31 cellular contexts compared by ENCODE assay signal in the genomic region with DNA sequence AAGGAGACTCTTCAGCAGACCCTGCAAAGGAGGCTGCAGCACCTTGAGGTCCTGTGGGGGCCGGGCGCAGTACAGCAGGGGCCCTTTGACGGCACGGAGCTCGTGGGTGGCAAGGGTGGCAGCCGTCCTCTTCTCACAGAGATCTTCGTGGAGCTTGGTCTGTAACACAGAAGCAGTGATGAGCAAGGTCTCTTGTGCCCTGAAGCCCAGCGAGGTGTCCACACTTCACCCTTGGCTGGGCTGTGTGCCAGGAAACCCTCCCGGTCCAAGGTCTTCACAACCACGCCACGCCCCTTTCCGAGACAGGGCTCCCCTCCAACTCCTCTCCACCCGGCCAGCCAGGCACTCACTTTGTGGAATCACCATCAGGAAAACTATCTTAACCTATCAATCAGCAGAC. TPM values are rescaled to one million over a fixed set of nuclear protein-coding genes. Genes with fewer than 3 reads are reported as not detected.
DNase-seq lines count a peak whose midpoint lies in the region; ATAC-seq and TF ChIP-seq lines count a peak whose summit lies in the region.
"Had no signal": no experiment of that assay in that cellular context is flagged by ENCODE, and none has a peak within 500 bp of the region (broad histone marks: within the 10 kb centered on the region; RNA-seq: fewer than 3 reads in every experiment).

No MANE protein-coding gene starts in this region.

- H4K5ac ChIP-seq in H9 (ENCODE audit: insufficient read length, low read depth, low read length), result no peak overlapping the region

- intact Hi-C loops in lower lobe of right lung (cut with DNase I) (no loop called here), dorsolateral prefrontal cortex (cut with DNase I) (no loop called here), Calu3 (cut with micrococcal nuclease; ENCODE audit: unreplicated experiment) (no loop called here)

- peaks cover 70 to 100% (median 95%) of the 10 kb centered on the region in 11 experiments for H4K20me1 ChIP-seq in BLaER1 treated with 17β-estradiol and CSF1 and Interleukin-3, amounts not matched to agents 10 nM and 100 nM
- H4K20me1 ChIP-seq in H9 (ENCODE audit: control insufficient read depth, insufficient read depth, insufficient read length), result no peaks in the 10 kb centered on the region

- H3K27me3 ChIP-seq in BLaER1 treated with 17β-estradiol and CSF1 and Interleukin-3, amounts not matched to agents 10 nM and 100 nM, result peaks cover 0 to 10% (median 0%) of the 10 kb centered on the region in 11 experiments; a peak in 3 of 22 replicates
- no peaks in the 10 kb centered on the region for H3K27me3 ChIP-seq in H9 (ENCODE audit: insufficient read depth, low read length)
- no peaks in the 10 kb centered on the region for H3K27me3 ChIP-seq in lower lobe of right lung (ENCODE audit: low read depth)
- no peaks in the 10 kb centered on the region for H3K27me3 ChIP-seq in dorsolateral prefrontal cortex
- no peaks in the 10 kb centered on the region for H3K27me3 ChIP-seq in foreskin keratinocyte
- H3K27me3 ChIP-seq: heart right ventricle had no signal

- H3T11ph ChIP-seq in H9 (ENCODE audit: low read length), result no peak overlapping the region

- H3K4ac ChIP-seq in H9 (ENCODE audit: low read depth, low read length), result no peak overlapping the region

- peaks cover 57 to 82% (median 72%) of the 10 kb centered on the region in 11 experiments for H3K36me3 ChIP-seq in BLaER1 treated with 17β-estradiol and CSF1 and Interleukin-3, amounts not matched to agents 10 nM and 100 nM
- peaks cover 92% of the 10 kb centered on the region for H3K36me3 ChIP-seq in lower lobe of right lung

- no peak overlapping the region for H4K8ac ChIP-seq in H9 (replicated peaks; ENCODE audit: insufficient read length, low read depth, low read length)

- no peak overlapping the region for H2BK12ac ChIP-seq in H9 (ENCODE audit: insufficient read length, low read depth, low read length)

- no peak overlapping the region; a peak in 1 of 20 replicates for H3K4me3 ChIP-seq in BLaER1 treated with 17β-estradiol and CSF1 and Interleukin-3, amounts not matched to agents 10 nM and 100 nM
- H3K4me3 ChIP-seq in lower lobe of right lung (no peak overlapping the region), dorsolateral prefrontal cortex (no peak overlapping the region)
- H3K4me3 ChIP-seq: heart right ventricle had no signal

- H3K56ac ChIP-seq in H9 (ENCODE audit: insufficient read length, low read depth, low read length), result no peak overlapping the region

- CTCF ChIA-PET in Calu3 (lab: Charles Lee), result no interaction called here

- H3K4me3 Mint-ChIP-seq in H9 (peak overlapping the region in 1 of 2 experiments; percentile 14; a peak in 1 of 5 replicates), Calu3 (ENCODE audit: low read depth, unreplicated experiment) (no peak overlapping the region)
- no peak overlapping the region for H3K4me3 Mint-ChIP-seq in effector memory CD8-positive, alpha-beta T cell
- H3K4me3 Mint-ChIP-seq: activated CD4-positive, alpha-beta T cell treated with anti-CD3 and anti-CD28 coated beads, Interleukin-2, amount 10 ng/mL, durations not matched to agents 24 days and 14 days; activated CD8-positive, alpha-beta memory T cell treated with anti-CD3 and anti-CD28 coated beads, Interleukin-2, amount 10 ng/mL, durations not matched to agents 7 days and 5 days; activated T-helper 1 cell treated with anti-CD3 and anti-CD28 coated beads, Interleukin-12 subunit alpha, Interleukin-12 subunit beta, Interleukin-2, Interleukin-4 antibody, amounts not matched to agents 30 ng/mL and 10 ng/mL and 1 ng/mL, durations not matched to agents 14 hours and 24 hours and 36 hours; HFFc6; mesothelial cell of epicardium; naive thymus-derived CD8-positive, alpha-beta T cell; T-helper 2 cell treated with Interferon-gamma antibody and Interleukin-4, amounts not matched to agents 5 μg/mL and 100 μg/mL, for 36 hours had no signal

- peaks cover 3% of the 10 kb centered on the region; the same call in 1 of the 2 replicates for H3K79me2 ChIP-seq in H9 (ENCODE audit: insufficient read depth, low read length)

- H3K14ac ChIP-seq in H9 (ENCODE audit: insufficient read depth, low read length), result no peak overlapping the region

- H3K36me3 Mint-ChIP-seq in H9 (ENCODE audit: insufficient read depth in 1 of 3, low read depth in 3 of 3) (peaks cover 66 to 79% (median 74%) of the 10 kb centered on the region in 3 experiments), Calu3 (ENCODE audit: insufficient read depth, unreplicated experiment) (peaks cover 37% of the 10 kb centered on the region)
- H3K36me3 Mint-ChIP-seq in effector memory CD8-positive, alpha-beta T cell (ENCODE audit: insufficient read depth), result peaks cover 84% of the 10 kb centered on the region

- no peak for DNase-seq in H9
- DNase-seq in effector memory CD8-positive, alpha-beta T cell, result no peak
- DNase-seq in lower lobe of right lung, result peak; percentile 36
- no peak for DNase-seq in dorsolateral prefrontal cortex
- DNase-seq in Calu3, result no peak
- no peak for DNase-seq in NCI-H187 (lab: John Stamatoyannopoulos, UW)
- no peak for DNase-seq in foreskin keratinocyte
- DNase-seq: ACHN; activated CD4-positive, alpha-beta T cell treated with anti-CD3 and anti-CD28 coated beads, Interleukin-2, amount 10 ng/mL, durations not matched to agents 24 days and 14 days; activated CD8-positive, alpha-beta memory T cell treated with anti-CD3 and anti-CD28 coated beads, Interleukin-2, amount 10 ng/mL, durations not matched to agents 7 days and 5 days; central memory CD4-positive, alpha-beta T cell; HFFc6; MM.1S; NCI-H1436; NCI-H2171; NCI-H524 treated with DMSO at 0.1 percent for 48 hours; stimulated activated naive CD4-positive, alpha-beta T cell treated with Interleukin-2 at 50 U/mL for 16 hours had no signal

- no peak overlapping the region for H2AFZ ChIP-seq in H9 (ENCODE audit: low read length)

- H3K18ac ChIP-seq in H9 (ENCODE audit: insufficient read length, low read depth, low read length), result no peak overlapping the region

- H3K27ac Mint-ChIP-seq in H9 (peak overlapping the region; percentile 57 to 95 (median 93); a peak in 4 of 7 replicates), Calu3 (ENCODE audit: unreplicated experiment) (no peak overlapping the region)
- peak overlapping the region; percentile 15 to 52 for H3K27ac Mint-ChIP-seq in effector memory CD8-positive, alpha-beta T cell
- H3K27ac Mint-ChIP-seq: activated CD4-positive, alpha-beta T cell treated with anti-CD3 and anti-CD28 coated beads, Interleukin-2, amount 10 ng/mL, durations not matched to agents 24 days and 14 days; activated CD8-positive, alpha-beta memory T cell treated with anti-CD3 and anti-CD28 coated beads, Interleukin-2, amount 10 ng/mL, durations not matched to agents 7 days and 5 days; activated naive CD4-positive, alpha-beta T cell treated with anti-CD3 and anti-CD28 coated beads, Interleukin-2, amount 50 U/mL, for 72 hours; activated T-helper 1 cell treated with anti-CD3 and anti-CD28 coated beads, Interleukin-12 subunit alpha, Interleukin-12 subunit beta, Interleukin-2, Interleukin-4 antibody, amounts not matched to agents 30 ng/mL and 10 ng/mL and 1 ng/mL, durations not matched to agents 14 hours and 24 hours and 36 hours; HFFc6; mesothelial cell of epicardium; T-helper 2 cell treated with Interferon-gamma antibody and Interleukin-4, amounts not matched to agents 5 μg/mL and 100 μg/mL, for 36 hours had no signal

- peak overlapping the region in 9 of 11 experiments; percentile 54 to 91 (median 84); a peak in 18 of 22 replicates for H3K4me2 ChIP-seq in BLaER1 treated with 17β-estradiol and CSF1 and Interleukin-3, amounts not matched to agents 10 nM and 100 nM
- H3K4me2 ChIP-seq in H9 (ENCODE audit: insufficient read depth, insufficient read length, low read length), result no peak overlapping the region
- H3K4me2 ChIP-seq: SK-N-SH had no signal

- no peak overlapping the region for H3K27ac ChIP-seq in BLaER1 treated with 17β-estradiol and CSF1 and Interleukin-3, amounts not matched to agents 10 nM and 100 nM
- H3K27ac ChIP-seq in H9 (ENCODE audit: insufficient read length, low read depth, low read length) (no peak overlapping the region), lower lobe of right lung (no peak overlapping the region), dorsolateral prefrontal cortex (no peak overlapping the region), foreskin keratinocyte (no peak overlapping the region)
- H3K27ac ChIP-seq: heart right ventricle, VCaP had no signal

- no CpG with 5 or more reads among the region's 13 CpGs for WGBS in H9 (ENCODE audit: extremely low coverage, insufficient read length, low lambda C conversion rate)

- H3K27me3 Mint-ChIP-seq in H9 (ENCODE audit: low read depth), result no peaks in the 10 kb centered on the region
- H3K27me3 Mint-ChIP-seq in effector memory CD8-positive, alpha-beta T cell, result no peaks in the 10 kb centered on the region
- H3K27me3 Mint-ChIP-seq in Calu3 (ENCODE audit: unreplicated experiment), result no peaks in the 10 kb centered on the region
- H3K27me3 Mint-ChIP-seq: activated CD4-positive, alpha-beta T cell treated with anti-CD3 and anti-CD28 coated beads, Interleukin-2, amount 10 ng/mL, durations not matched to agents 24 days and 14 days; activated CD8-positive, alpha-beta memory T cell treated with anti-CD3 and anti-CD28 coated beads, Interleukin-2, amount 10 ng/mL, durations not matched to agents 7 days and 5 days; naive thymus-derived CD8-positive, alpha-beta T cell had no signal

- H2AK5ac ChIP-seq in H9 (ENCODE audit: insufficient read length, low read length), result no peak overlapping the region

- ATAC-seq in effector memory CD8-positive, alpha-beta T cell (replicated peaks), result no peak
- ATAC-seq in lower lobe of right lung, result no peak
- ATAC-seq in foreskin keratinocyte, result no peak
- ATAC-seq: activated CD8-positive, alpha-beta memory T cell treated with anti-CD3 and anti-CD28 coated beads, Interleukin-2, amount 10 ng/mL, durations not matched to agents 7 days and 5 days; activated naive CD4-positive, alpha-beta T cell treated with anti-CD3 and anti-CD28 coated beads, Interleukin-2, amount 50 U/mL, for 72 hours; naive thymus-derived CD8-positive, alpha-beta T cell; sciatic nerve had no signal

- no peaks in the 10 kb centered on the region for H3K9me3 ChIP-seq in BLaER1 treated with 17β-estradiol and CSF1 and Interleukin-3, amounts not matched to agents 10 nM and 100 nM (replicated peaks in 1 of 11)
- H3K9me3 ChIP-seq in H9 (ENCODE audit: control insufficient read depth, low read depth, low read length), result no peaks in the 10 kb centered on the region
- H3K9me3 ChIP-seq in lower lobe of right lung, result no peaks in the 10 kb centered on the region
- H3K9me3 ChIP-seq: heart right ventricle, SK-N-SH had no signal

- no peak for TF ChIP-seq CTCF in H9 (conservative IDR thresholded peaks at IDR 0.05)
- TF ChIP-seq CTCF in lower lobe of right lung (IDR thresholded peaks at IDR 0.05), result no peak
- no peak for TF ChIP-seq CTCF in dorsolateral prefrontal cortex (IDR thresholded peaks at IDR 0.05 in 54 of 56, conservative IDR thresholded peaks at IDR 0.05 in 2 of 56; ENCODE audit: low read depth in 1 of 56, partially characterized antibody in 56 of 56)
- no peak for TF ChIP-seq CTCF in Calu3 (IDR thresholded peaks at IDR 0.05; ENCODE audit: unreplicated experiment)
- TF ChIP-seq CTCF in foreskin keratinocyte (conservative IDR thresholded peaks at IDR 0.05), result no peak

- no peak overlapping the region for H4K91ac ChIP-seq in H9 (ENCODE audit: insufficient read length, low read depth, low read length)

- no peak overlapping the region for H2BK20ac ChIP-seq in H9 (ENCODE audit: low read depth, low read length, poor library complexity, severe bottlenecking)

- H3K79me1 ChIP-seq in H9 (ENCODE audit: insufficient read depth, low read depth, low read length, poor library complexity, severe bottlenecking), result no peaks in the 10 kb centered on the region

- no TSS peak for BruUV-seq in Calu3 (replicated peaks; lab: Mats Ljungman, UMichigan)

- no peak overlapping the region for H3K23ac ChIP-seq in H9 (ENCODE audit: insufficient read length, low read depth, low read length)

- peaks cover 10 to 11% of the 10 kb centered on the region in 2 experiments for H3K4me1 Mint-ChIP-seq in H9
- H3K4me1 Mint-ChIP-seq in effector memory CD8-positive, alpha-beta T cell (ENCODE audit: low read depth in 2 of 2), result peaks cover 17 to 22% of the 10 kb centered on the region in 2 donors
- H3K4me1 Mint-ChIP-seq in Calu3 (ENCODE audit: low read depth, unreplicated experiment), result no peaks in the 10 kb centered on the region
- H3K4me1 Mint-ChIP-seq: mesothelial cell of epicardium had no signal

- peaks cover 25 to 82% (median 69%) of the 10 kb centered on the region in 10 experiments for H3K4me1 ChIP-seq in BLaER1 treated with 17β-estradiol and CSF1 and Interleukin-3, amounts not matched to agents 10 nM and 100 nM
- H3K4me1 ChIP-seq in H9 (ENCODE audit: insufficient read depth, low read length) (no peaks in the 10 kb centered on the region), lower lobe of right lung (no peaks in the 10 kb centered on the region), foreskin keratinocyte (no peaks in the 10 kb centered on the region)

- no peak overlapping the region for H2BK5ac ChIP-seq in H9 (ENCODE audit: insufficient read length, low read length)

- H2BK15ac ChIP-seq in H9 (ENCODE audit: low read depth, low read length), result no peak overlapping the region

- no peaks in the 10 kb centered on the region for H3K9me3 Mint-ChIP-seq in H9
- no peaks in the 10 kb centered on the region for H3K9me3 Mint-ChIP-seq in effector memory CD8-positive, alpha-beta T cell
- no peaks in the 10 kb centered on the region for H3K9me3 Mint-ChIP-seq in Calu3 (ENCODE audit: low read depth, unreplicated experiment)
- H3K9me3 Mint-ChIP-seq: activated CD4-positive, alpha-beta T cell treated with anti-CD3 and anti-CD28 coated beads, Interleukin-2, amount 10 ng/mL, durations not matched to agents 24 days and 14 days; activated naive CD4-positive, alpha-beta T cell treated with anti-CD3 and anti-CD28 coated beads, Interleukin-2, amount 50 U/mL, for 72 hours; activated T-helper 1 cell treated with anti-CD3 and anti-CD28 coated beads, Interleukin-12 subunit alpha, Interleukin-12 subunit beta, Interleukin-2, Interleukin-4 antibody, amounts not matched to agents 30 ng/mL and 10 ng/mL and 1 ng/mL, durations not matched to agents 14 hours and 24 hours and 36 hours; HFFc6; mesothelial cell of epicardium; naive thymus-derived CD8-positive, alpha-beta T cell; T-helper 2 cell treated with Interferon-gamma antibody and Interleukin-4, amounts not matched to agents 5 μg/mL and 100 μg/mL, for 36 hours had no signal

- H3K23me2 ChIP-seq in H9 (ENCODE audit: insufficient read length, low read depth, low read length, poor library complexity, severe bottlenecking), result no peaks in the 10 kb centered on the region

- 0 out of 22 replicates have a peak overlapping the region, but pooled peaks of 2 of the 11 experiments have one; percentile 7 to 10 for H3K9ac ChIP-seq in BLaER1 treated with 17β-estradiol and CSF1 and Interleukin-3, amounts not matched to agents 10 nM and 100 nM
- no peak overlapping the region for H3K9ac ChIP-seq in H9 (ENCODE audit: extremely low read depth, insufficient read length, low read length)
- H3K9ac ChIP-seq: SK-N-SH had no signal

- H2BK120ac ChIP-seq in H9 (ENCODE audit: low read depth, low read length, poor library complexity, severe bottlenecking), result no peak overlapping the region

RNA-seq across cellular contexts. Expression of gene LRRC47, which starts 11.3 kb away (rescaled TPM):
- 65.1 and 72.8 TPM in 2 replicates for total RNA-seq in H9 (2021)
- 34.4 TPM for total RNA-seq in lower lobe of right lung
- total RNA-seq in dorsolateral prefrontal cortex, result 10 to 100 TPM; 39.4 to 80.6 (median 62.9) TPM
- total RNA-seq in Calu3 (2022), result 35.8 and 38.1 TPM in 2 replicates
- total RNA-seq in foreskin keratinocyte, result 30.5 and 33.2 TPM in 2 replicates
- 29.3 and 31.8 TPM in 2 replicates for polyA plus RNA-seq in foreskin keratinocyte

RNA-seq across cellular contexts. Expression of gene SMIM1, which starts 12.5 kb away (rescaled TPM):
- total RNA-seq in H9 (2021) (5.3 and 7.3 TPM in 2 replicates), lower lobe of right lung (8.5 TPM), dorsolateral prefrontal cortex (10 to 100 TPM in 6 of 120 experiments, 1 to 10 TPM in 110, not detected in 4; 1.5 to 12.6 (median 5.2) TPM), Calu3 (2022) (2.7 and 4.2 TPM in 2 replicates), foreskin keratinocyte (4.6 and 5.3 TPM in 2 replicates)
- 5.8 and 6.8 TPM in 2 replicates for polyA plus RNA-seq in foreskin keratinocyte
- total RNA-seq: activated CD8-positive, alpha-beta memory T cell treated with anti-CD3 and anti-CD28 coated beads, Interleukin-2, amount 10 ng/mL, durations not matched to agents 7 days and 5 days; Daoy had no signal

RNA-seq across cellular contexts. Expression of gene CCDC27, which starts 32.8 kb away (rescaled TPM):
- total RNA-seq in H9 (2021) (not detected in 2 replicates), lower lobe of right lung (not detected), dorsolateral prefrontal cortex (under 1 TPM in 8 of 120 experiments, not detected in 112; 0.17 to 0.39 (median 0.21) TPM), Calu3 (2022) (not detected in 2 replicates), foreskin keratinocyte (not detected in 2 replicates)
- not detected in 2 replicates for polyA plus RNA-seq in foreskin keratinocyte
- total RNA-seq: activated CD4-positive, alpha-beta T cell treated with anti-CD3 and anti-CD28 coated beads, Interleukin-2, amount 10 ng/mL, durations not matched to agents 24 days and 14 days; activated CD8-positive, alpha-beta memory T cell treated with anti-CD3 and anti-CD28 coated beads, Interleukin-2, amount 10 ng/mL, durations not matched to agents 7 days and 5 days; activated naive CD4-positive, alpha-beta T cell treated with anti-CD3 and anti-CD28 coated beads, Interleukin-2, amount 50 U/mL, for 72 hours; activated T-helper 1 cell treated with anti-CD3 and anti-CD28 coated beads, Interleukin-12 subunit alpha, Interleukin-12 subunit beta, Interleukin-2, Interleukin-4 antibody, amounts not matched to agents 30 ng/mL and 10 ng/mL and 1 ng/mL, durations not matched to agents 14 hours and 24 hours and 36 hours; astrocyte; Daoy; fibroblast of villous mesenchyme; heart right ventricle; HFFc6; mesothelial cell of epicardium; naive thymus-derived CD8-positive, alpha-beta T cell; sciatic nerve had no signal
- polyA plus RNA-seq: BJ; naive thymus-derived CD8-positive, alpha-beta T cell; SK-N-SH had no signal
